In genomic region chr18:67639872-67640271, GRCh38 we compare ENCODE assay signal across 18 cellular contexts.
A peak's percentile ranks its signal among the peaks of the same experiment; 100 is the strongest.
DNase-seq lines count a peak whose midpoint lies in the region; FAIRE-seq lines count a peak whose summit lies in the region.
"Had no signal": no experiment of that assay in that cellular context is flagged by ENCODE, and none has a peak within 500 bp of the region (broad histone marks: within the 10 kb centered on the region; RNA-seq: fewer than 3 reads in every experiment).

No MANE protein-coding gene starts in this region.

- DNase-seq in Ammon's horn (ENCODE audit: low spot score): peak; percentile 17
- DNase-seq in GM23248: peak; percentile 14
- peak; percentile 27 for DNase-seq in NCI-H1694 treated with DMSO at 0.1 percent for 48 hours (lab: John Stamatoyannopoulos, UW)
- peak; percentile 42 for DNase-seq in myocyte (ENCODE audit: low read depth)
- no peak for DNase-seq in activated naive CD4-positive, alpha-beta T cell treated with anti-CD3 and anti-CD28 coated beads, Interleukin-2, amount 10 ng/mL, durations not matched to agents 7 days and 5 days
- DNase-seq in GOT3 (lab: John Stamatoyannopoulos, UW): no peak
- DNase-seq in RCC 7860 (ENCODE audit: low spot score): no peak
- DNase-seq: Caco-2; CD8-positive, alpha-beta memory T cell; DMS79; EL; HCEC 1CT had no signal

- WGBS in GM23248 (ENCODE audit: low coverage in 1 of 2, low lambda C conversion rate in 2 of 2, missing lambda C conversion rate in 2 of 2), 2 experiments: 57 to 60% methylated on average over 2 of the region's 2 CpGs

- H3K27me3 ChIP-seq in GM23248 (replicated peaks; ENCODE audit: insufficient read depth): no peaks in the 10 kb centered on the region
- H3K27me3 ChIP-seq: BLaER1 had no signal

- H2AFZ ChIP-seq in GM23248: no peak overlapping the region

- in situ Hi-C loops in GM23248 (cut with MboI): no loop called here

- H3K36me3 ChIP-seq in GM23248 (ENCODE audit: low read depth): no peaks in the 10 kb centered on the region
- H3K36me3 ChIP-seq: BLaER1 had no signal

- H3K9ac ChIP-seq in GM23248: no peak overlapping the region
- H3K9ac ChIP-seq: BLaER1 had no signal

- H3K4me3 Mint-ChIP-seq in activated naive CD4-positive, alpha-beta T cell treated with anti-CD3 and anti-CD28 coated beads, Interleukin-2, amount 10 ng/mL, durations not matched to agents 7 days and 5 days: no peak overlapping the region
- H3K4me3 Mint-ChIP-seq: CD8-positive, alpha-beta memory T cell had no signal

- H3K9me3 ChIP-seq in GM23248 (ENCODE audit: low read depth): no peaks in the 10 kb centered on the region
- H3K9me3 ChIP-seq: A549, BLaER1, Caco-2 had no signal

- no peak overlapping the region for H3K4me3 ChIP-seq in GM23248
- H3K4me3 ChIP-seq: A549, BLaER1, K562 had no signal

- H3K27ac ChIP-seq in GM23248: no peak overlapping the region
- H3K27ac ChIP-seq: A549, BLaER1 had no signal

- H3K9me2 ChIP-seq in GM23248 (ENCODE audit: insufficient read depth): no peaks in the 10 kb centered on the region

- H3K36me3 Mint-ChIP-seq in activated naive CD4-positive, alpha-beta T cell treated with anti-CD3 and anti-CD28 coated beads, Interleukin-2, amount 10 ng/mL, durations not matched to agents 7 days and 5 days: no peaks in the 10 kb centered on the region
- H3K36me3 Mint-ChIP-seq: CD8-positive, alpha-beta memory T cell had no signal

- H3K4me1 ChIP-seq in GM23248 (ENCODE audit: insufficient read depth): no peaks in the 10 kb centered on the region
- H3K4me1 ChIP-seq: A549, BLaER1, Caco-2 had no signal

- H3F3A ChIP-seq in GM23248 (ENCODE audit: insufficient read depth): no peaks in the 10 kb centered on the region

- H4K20me1 ChIP-seq in GM23248 (ENCODE audit: insufficient read depth): no peaks in the 10 kb centered on the region
- H4K20me1 ChIP-seq: BLaER1 had no signal

- no peaks in the 10 kb centered on the region for H3K4me1 Mint-ChIP-seq in activated naive CD4-positive, alpha-beta T cell treated with anti-CD3 and anti-CD28 coated beads, Interleukin-2, amount 10 ng/mL, durations not matched to agents 7 days and 5 days
- H3K4me1 Mint-ChIP-seq: CD8-positive, alpha-beta memory T cell had no signal

- H3K4me2 ChIP-seq in GM23248 (ENCODE audit: unreplicated experiment): no peak overlapping the region
- H3K4me2 ChIP-seq: A549, BLaER1 had no signal

- FAIRE-seq in RCC 7860 (lab: Jason Lieb, UNC): no peak
- FAIRE-seq: A549, G401.6, GM12891, H1, K562 had no signal

- H3K9me3 Mint-ChIP-seq in activated naive CD4-positive, alpha-beta T cell treated with anti-CD3 and anti-CD28 coated beads, Interleukin-2, amount 10 ng/mL, durations not matched to agents 7 days and 5 days: no peaks in the 10 kb centered on the region
- H3K9me3 Mint-ChIP-seq: CD8-positive, alpha-beta memory T cell had no signal

- no peak overlapping the region for H3K27ac Mint-ChIP-seq in activated naive CD4-positive, alpha-beta T cell treated with anti-CD3 and anti-CD28 coated beads, Interleukin-2, amount 10 ng/mL, durations not matched to agents 7 days and 5 days
- H3K27ac Mint-ChIP-seq: CD8-positive, alpha-beta memory T cell had no signal

- no peaks in the 10 kb centered on the region for H3K27me3 Mint-ChIP-seq in activated naive CD4-positive, alpha-beta T cell treated with anti-CD3 and anti-CD28 coated beads, Interleukin-2, amount 10 ng/mL, durations not matched to agents 7 days and 5 days

- H3K79me2 ChIP-seq in GM23248 (ENCODE audit: insufficient read depth): no peaks in the 10 kb centered on the region

- CTCF ChIA-PET in activated naive CD4-positive, alpha-beta T cell treated with anti-CD3 and anti-CD28 coated beads, Interleukin-2, amount 10 ng/mL, durations not matched to agents 7 days and 5 days (lab: Charles Lee): no interaction called here

Comparison
In these comparisons a context has a peak if more than half of its experiments do, and no peak if none do; other contexts are left out.
1. DNase-seq: peak in Ammon's horn (single experiment), GM23248 (single experiment), NCI-H1694 treated with DMSO at 0.1 percent for 48 hours (single experiment) and myocyte (single experiment); none in activated naive CD4-positive, alpha-beta T cell treated with anti-CD3 and anti-CD28 coated beads, Interleukin-2, amount 10 ng/mL, durations not matched to agents 7 days and 5 days (single experiment), GOT3 (single experiment) and RCC 7860 (single experiment).